8 cellular contexts compared by ENCODE assay signal in the genomic region with DNA sequence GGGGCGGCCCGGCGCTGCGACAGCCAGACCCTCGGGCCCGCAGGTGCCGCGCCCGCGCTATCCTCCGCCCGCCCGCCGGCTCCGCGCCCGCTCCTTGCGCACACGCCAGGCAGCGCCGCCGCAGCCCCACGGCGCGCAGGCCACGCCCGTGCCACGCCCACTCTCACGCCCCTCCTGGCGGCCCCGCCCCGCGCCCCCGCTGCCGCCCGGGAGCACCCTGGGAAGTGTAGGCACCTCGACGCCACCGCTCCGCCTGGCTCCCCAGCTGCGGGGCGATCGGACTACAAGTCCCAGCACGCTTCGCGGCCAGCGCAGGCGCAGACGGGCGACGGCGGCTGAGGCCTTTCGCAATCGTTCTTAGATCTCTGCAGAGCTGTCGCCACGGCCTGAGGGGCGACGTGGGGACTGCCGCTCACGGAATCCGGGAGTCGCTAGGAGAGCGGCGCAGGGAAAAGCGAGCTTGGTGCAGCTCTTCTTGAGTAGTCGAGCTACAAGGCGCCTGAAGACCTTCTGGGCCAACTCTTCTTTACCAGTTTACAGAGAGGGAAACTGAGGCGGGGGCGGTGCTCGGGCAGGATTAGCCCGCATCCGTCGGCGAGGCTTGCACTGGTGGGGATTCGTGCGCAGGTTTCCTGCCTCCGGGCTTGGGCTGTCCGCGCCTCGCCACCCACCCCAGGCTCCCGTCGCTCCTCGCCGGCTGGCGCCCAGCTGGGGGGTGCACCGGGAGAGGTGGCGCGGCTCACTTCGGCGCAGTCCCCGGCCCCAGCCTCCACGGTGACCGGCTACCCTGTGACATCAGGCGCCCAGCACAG. TPM values are rescaled to one million over a fixed set of nuclear protein-coding genes. Genes with fewer than 3 reads are reported as not detected.
A peak's percentile ranks its signal among the peaks of the same experiment; 100 is the strongest.
DNase-seq lines count a peak whose midpoint lies in the region; ATAC-seq and TF ChIP-seq lines count a peak whose summit lies in the region.

A gene (minus strand): TSS at position 104 of the 812 bp plus-strand sequence. CDS start 124 bp downstream, outside the sequence.

- H3K27ac Mint-ChIP-seq in T-cell (peak within 1 kb of the TSS; percentile 85 to 97), progenitor cell of endocrine pancreas (peak within 1 kb of the TSS; percentile 80)

- DNase-seq in GM13977 (ENCODE audit: low spot score) (peak; percentile 100), NCI-H146 (lab: John Stamatoyannopoulos, UW) (peak; percentile 98), T-cell (peak; percentile 89 to 100 (median 97)), amygdala (lab: John Stamatoyannopoulos, UW) (peak; percentile 78 to 99 (median 97)), left ventricle myocardium superior (peak; percentile 99), progenitor cell of endocrine pancreas (ENCODE audit: low spot score, unreplicated experiment) (peak; percentile 99), ureter (ENCODE audit: low spot score) (peak; percentile 98)

- no peaks in the 10 kb centered on the region for H3K9me3 Mint-ChIP-seq in T-cell
- H3K9me3 Mint-ChIP-seq in progenitor cell of endocrine pancreas (ENCODE audit: low read depth) = no peaks in the 10 kb centered on the region

- TF ChIP-seq CTCF in GM13977 (IDR thresholded peaks at IDR 0.05; ENCODE audit: extremely low read depth, insufficient read depth, missing control alignments) (no peak), progenitor cell of endocrine pancreas (IDR thresholded peaks at IDR 0.05; ENCODE audit: unreplicated experiment) (peak; percentile 3)

- H3K4me1 Mint-ChIP-seq in T-cell = peaks cover 14 to 18% (median 17%) of the 10 kb centered on the region in 3 donors
- peaks cover 7% of the 10 kb centered on the region for H3K4me1 Mint-ChIP-seq in progenitor cell of endocrine pancreas (ENCODE audit: low read depth)

- no peaks in the 10 kb centered on the region for H3K36me3 Mint-ChIP-seq in T-cell
- H3K36me3 Mint-ChIP-seq in progenitor cell of endocrine pancreas (ENCODE audit: insufficient read depth) = no peaks in the 10 kb centered on the region

- POLR2A ChIA-PET in T-cell (lab: Charles Lee) = interaction anchor here in 1 of 2 donors (0.5 kb wide), 1 partner anchor 282 kb away, joined by 3 read pairs; a partner anchor contains a TSS

- H3K27me3 Mint-ChIP-seq in T-cell (peaks cover 0 to 4% of the 10 kb centered on the region in 2 donors), progenitor cell of endocrine pancreas (peaks cover 44% of the 10 kb centered on the region)

- CTCF ChIA-PET in T-cell (lab: Charles Lee) = interaction anchor here in 1 of 2 donors (0.7 kb wide), 1 partner anchor 1890 kb away, joined by 5 read pairs; a partner anchor contains a TSS

- in situ Hi-C loops in GM13977 (cut with MboI; ENCODE audit: low pct_unique_long_range_greater_than_20kb, low sequenced_read_pairs, unreplicated experiment) = no loop called here

- intact Hi-C loops in left ventricle myocardium superior (cut with micrococcal nuclease) = no loop called here

- peak within 1 kb of the TSS; percentile 95 to 98 (median 96) for H3K4me3 Mint-ChIP-seq in T-cell
- peak within 1 kb of the TSS; percentile 90 for H3K4me3 Mint-ChIP-seq in progenitor cell of endocrine pancreas (ENCODE audit: low read depth)

- ATAC-seq in HG02870 (IDR thresholded peaks at IDR 0.05; ENCODE audit: unreplicated experiment) = peak; percentile 97
- ATAC-seq in T-cell (replicated peaks in 1 of 4) = peak; percentile 97 to 99 (median 98)
- ATAC-seq in left ventricle myocardium superior = peak; percentile 96

RNA-seq across cellular contexts. Expression of the gene that starts here (rescaled TPM):
- total RNA-seq in T-cell (1 to 10 TPM; 2.6 to 7.0 (median 5.5) TPM), left ventricle myocardium superior (28.3 TPM), progenitor cell of endocrine pancreas (5.7 and 7.5 TPM in 2 replicates), ureter (8.5 TPM)

Comparison
In these comparisons a context has a peak if more than half of its experiments do, and no peak if none do; other contexts are left out.
1. Peak in every context shown above with its lines: DNase-seq and ATAC-seq.